ENCODE assay signal across 20 cellular contexts in genomic region chr12:57266681-57267080, GRCh38. TPM values are rescaled to one million over a fixed set of nuclear protein-coding genes. Genes with fewer than 3 reads are reported as not detected.
"Had no signal": no experiment of that assay in that cellular context is flagged by ENCODE, and none has a peak within 500 bp of the region (broad histone marks: within the 10 kb centered on the region; RNA-seq: fewer than 3 reads in every experiment).

No MANE protein-coding gene starts in this region.

- DNase-seq: activated CD4-positive, alpha-beta memory T cell treated with anti-CD3 and anti-CD28 coated beads, Interleukin-2, amount 10 ng/mL, durations not matched to agents 7 days and 5 days; activated effector memory CD4-positive, alpha-beta T cell treated with Interleukin-2 at 50 U/mL for 16 hours; activated naive CD4-positive, alpha-beta T cell treated with anti-CD3 and anti-CD28 coated beads for 36 hours; activated T-cell treated with anti-CD3 and anti-CD28 coated beads, Interleukin-2, amount 50 U/mL, for 1 hour; central memory CD4-positive, alpha-beta T cell; effector memory CD4-positive, alpha-beta T cell; foreskin melanocyte; immature natural killer cell; left ventricle myocardium inferior; midbrain; pancreas; right cardiac atrium; stimulated activated CD4-positive, alpha-beta T cell treated with anti-CD3 and anti-CD28 coated beads, Interleukin-12 subunit alpha, Interleukin-12 subunit beta, amount 100 ng/mL, for 4 hours; T-cell; T-helper 9 cell; upper lobe of left lung had no signal

- H3K4me1 Mint-ChIP-seq: T-cell had no signal

- H3K4me3 Mint-ChIP-seq: activated CD4-positive, alpha-beta memory T cell treated with anti-CD3 and anti-CD28 coated beads, Interleukin-2, amount 10 ng/mL, durations not matched to agents 7 days and 5 days; activated naive CD4-positive, alpha-beta T cell treated with anti-CD3 and anti-CD28 coated beads for 36 hours; immature natural killer cell; nephron; T-cell had no signal

- H3K27ac Mint-ChIP-seq: activated CD4-positive, alpha-beta memory T cell treated with anti-CD3 and anti-CD28 coated beads, Interleukin-2, amount 10 ng/mL, durations not matched to agents 7 days and 5 days; activated naive CD4-positive, alpha-beta T cell treated with anti-CD3 and anti-CD28 coated beads for 36 hours had no signal

- H3K27me3 Mint-ChIP-seq: activated CD4-positive, alpha-beta memory T cell treated with anti-CD3 and anti-CD28 coated beads, Interleukin-2, amount 10 ng/mL, durations not matched to agents 7 days and 5 days; T-cell had no signal

- H3K9me3 Mint-ChIP-seq: activated CD4-positive, alpha-beta memory T cell treated with anti-CD3 and anti-CD28 coated beads, Interleukin-2, amount 10 ng/mL, durations not matched to agents 7 days and 5 days; activated naive CD4-positive, alpha-beta T cell treated with anti-CD3 and anti-CD28 coated beads for 36 hours; immature natural killer cell; nephron; T-cell had no signal

RNA-seq across cellular contexts. Expression of gene STAC3, which starts 15.7 kb away (rescaled TPM):
- total RNA-seq: ascending aorta had no signal
- polyA plus RNA-seq: immature natural killer cell had no signal

RNA-seq across cellular contexts. Expression of gene NXPH4, which starts 50.1 kb away (rescaled TPM):
- total RNA-seq: ascending aorta, endothelial cell of umbilical vein, skeletal muscle tissue had no signal
- polyA plus RNA-seq: immature natural killer cell had no signal
